In genomic region chr19:2034729-2035589, GRCh38 we compare ENCODE assay signal across 1 cellular context.
TF ChIP-seq lines count a peak whose summit lies in the region.

No MANE protein-coding gene starts in this region.

TF ChIP-seq in K562, 482 proteins besides CTCF, POLR2A, EP300 and RAD21 (continued from another document and continues in another):
- TF ChIP-seq ATF3 (IDR thresholded peaks at IDR 0.05), result peak; percentile 46
- TF ChIP-seq ATF3 (CRISPR knock-in tag; conservative IDR thresholded peaks at IDR 0.05), result no peak
- peak; percentile 35 for TF ChIP-seq KDM5B (IDR thresholded peaks at IDR 0.05; ENCODE audit: insufficient replicate concordance, low read depth, low read length)
- no peak for TF ChIP-seq ZBTB12 (CRISPR knock-in tag; IDR thresholded peaks at IDR 0.05)
- no peak for TF ChIP-seq ZZZ3 (IDR thresholded peaks at IDR 0.05)
- peak; percentile 76; the same call in 1 of the 2 replicates for TF ChIP-seq ESRRA (IDR thresholded peaks at IDR 0.05; ENCODE audit: borderline replicate concordance, low read depth)
- TF ChIP-seq ZFX (CRISPR knock-in tag; IDR thresholded peaks at IDR 0.05), result peak; percentile 61
- TF ChIP-seq DACH1 (IDR thresholded peaks at IDR 0.05; ENCODE audit: partially characterized antibody), result no peak
- peak; percentile 54 for TF ChIP-seq ETV1 (tag; conservative IDR thresholded peaks at IDR 0.05; ENCODE audit: low read depth)
- peak; percentile 38; the same call in 1 of the 2 replicates for TF ChIP-seq ARID1B (IDR thresholded peaks at IDR 0.05)
- TF ChIP-seq TEAD1 (CRISPR knock-in tag; IDR thresholded peaks at IDR 0.05), result peak in 1 of 2 experiments; percentile 62; a peak in 1 of 4 replicates
- TF ChIP-seq PHF8 (IDR thresholded peaks at IDR 0.05; ENCODE audit: borderline replicate concordance, low read length), result peak; percentile 53; the same call in 1 of the 2 replicates
- TF ChIP-seq ZBTB9 (CRISPR knock-in tag; IDR thresholded peaks at IDR 0.05), result no peak
- 0 out of 4 replicates have a peak, but pooled peaks of 1 of the 2 experiments have one; percentile 40 for TF ChIP-seq MLLT1 (IDR thresholded peaks at IDR 0.05)
- TF ChIP-seq THRA (IDR thresholded peaks at IDR 0.05), result no peak
- peak; percentile 70 for TF ChIP-seq POLR2G (IDR thresholded peaks at IDR 0.05; ENCODE audit: low read depth, low read length)
- peak; percentile 49 for TF ChIP-seq HMGN3 (IDR thresholded peaks at IDR 0.05; ENCODE audit: borderline replicate concordance, extremely low read depth, insufficient read length, low read depth, low read length)
- no peak for TF ChIP-seq CREB3L1 (IDR thresholded peaks at IDR 0.05; ENCODE audit: borderline replicate concordance, low read depth)
- no peak for TF ChIP-seq ZNF589 (CRISPR knock-in tag; IDR thresholded peaks at IDR 0.05; ENCODE audit: low read depth)
- no peak for TF ChIP-seq PBX2 (CRISPR knock-in tag; IDR thresholded peaks at IDR 0.05; ENCODE audit: low read depth)
- TF ChIP-seq PBX2 (tag; conservative IDR thresholded peaks at IDR 0.05; ENCODE audit: low read depth), result 0 out of 2 replicates have a peak, but pooled peaks have one; percentile 18
- TF ChIP-seq ATF2 (CRISPR knock-in tag; IDR thresholded peaks at IDR 0.05), result 0 out of 2 replicates have a peak, but pooled peaks have one; percentile 44
- peak; percentile 64; the same call in 1 of the 2 replicates for TF ChIP-seq RBFOX2 (IDR thresholded peaks at IDR 0.05; ENCODE audit: low read depth, low read length)
- no peak for TF ChIP-seq PRDM10 (IDR thresholded peaks at IDR 0.05; ENCODE audit: partially characterized antibody)
- TF ChIP-seq ZNF41 (CRISPR knock-in tag; conservative IDR thresholded peaks at IDR 0.05), result no peak
- peak; percentile 82 for TF ChIP-seq ZBTB7A (IDR thresholded peaks at IDR 0.05; ENCODE audit: borderline replicate concordance, control insufficient read depth, low read depth, low read length)
- TF ChIP-seq E2F3 (CRISPR knock-in tag; IDR thresholded peaks at IDR 0.05), result no peak
- TF ChIP-seq TFAP4 (CRISPR knock-in tag; IDR thresholded peaks at IDR 0.05; ENCODE audit: borderline replicate concordance), result peak; percentile 18; the same call in 1 of the 2 replicates
- no peak for TF ChIP-seq ZNF655 (CRISPR knock-in tag; IDR thresholded peaks at IDR 0.05)
- TF ChIP-seq EWSR1 (IDR thresholded peaks at IDR 0.05; ENCODE audit: borderline replicate concordance, low read depth, partially characterized antibody), result no peak
- TF ChIP-seq CC2D1A (IDR thresholded peaks at IDR 0.05), result no peak
- TF ChIP-seq TCF15 (CRISPR knock-in tag; IDR thresholded peaks at IDR 0.05), result no peak
- TF ChIP-seq FOXA3 (CRISPR knock-in tag; conservative IDR thresholded peaks at IDR 0.05 in 1 of 2, IDR thresholded peaks at IDR 0.05 in 1 of 2), result peak in 1 of 2 experiments; percentile 57; a peak in 1 of 4 replicates
- peak; percentile 67 for TF ChIP-seq CHD2 (IDR thresholded peaks at IDR 0.05; ENCODE audit: low read depth, low read length)
- TF ChIP-seq BCOR (IDR thresholded peaks at IDR 0.05), result peak; percentile 96
- peak in 1 of 2 experiments; percentile 40; a peak in 3 of 4 replicates for TF ChIP-seq NRF1 (conservative IDR thresholded peaks at IDR 0.05 in 1 of 2, IDR thresholded peaks at IDR 0.05 in 1 of 2)
- TF ChIP-seq CHD4 (IDR thresholded peaks at IDR 0.05; ENCODE audit: insufficient read depth, insufficient replicate concordance, low read depth, low read length, poor library complexity, severe bottlenecking), result peak; percentile 82
- TF ChIP-seq RAD51 (IDR thresholded peaks at IDR 0.05; ENCODE audit: borderline replicate concordance, low read depth), result no peak
- TF ChIP-seq ATF7 (IDR thresholded peaks at IDR 0.05), result peak; percentile 88
- no peak for TF ChIP-seq OTX1 (CRISPR knock-in tag; IDR thresholded peaks at IDR 0.05)
- TF ChIP-seq CREB1 (IDR thresholded peaks at IDR 0.05), result no peak
- TF ChIP-seq CREB1 (CRISPR knock-in tag; IDR thresholded peaks at IDR 0.05), result peak; percentile 70
- peak; percentile 94 for TF ChIP-seq ZFP36 (IDR thresholded peaks at IDR 0.05; ENCODE audit: low read depth, low read length, partially characterized antibody)
- no peak for TF ChIP-seq RBM22 (IDR thresholded peaks at IDR 0.05; ENCODE audit: low read depth, low read length, poor library complexity, severe bottlenecking)
